ENCODE assay signal across 1 cellular context in genomic region chr1:94237291-94238226, GRCh38.
TF ChIP-seq lines count a peak whose summit lies in the region.

ARHGAP29 (minus strand) TSS chr1:94237584; CDS start chr1:94231611, 5,973 bp downstream.

TF ChIP-seq in HCT116, 20 proteins besides CTCF, POLR2A, EP300 and RAD21 (continued from another document):
- TF ChIP-seq SIN3A (IDR thresholded peaks at IDR 0.05; ENCODE audit: low read depth) (peak; percentile 96), TCF7L2 (IDR thresholded peaks at IDR 0.05; ENCODE audit: borderline replicate concordance, extremely low read depth, insufficient read depth, insufficient read length) (peak; percentile 60), EZH2 (IDR thresholded peaks at IDR 0.05) (no peak), ATF3 (IDR thresholded peaks at IDR 0.05) (no peak; the same call in 1 of the 2 replicates), JUND (IDR thresholded peaks at IDR 0.05) (peak; percentile 15; the same call in 1 of the 2 replicates), FOSL1 (IDR thresholded peaks at IDR 0.05; ENCODE audit: low read depth) (0 out of 2 replicates have a peak, but pooled peaks have one; percentile 12)
